2 cellular contexts compared by ENCODE assay signal in genomic region chr16:4612474-4612931, GRCh38.
TF ChIP-seq lines count a peak whose summit lies in the region.

No MANE protein-coding gene starts in this region.

TF ChIP-seq in HepG2, 621 proteins besides CTCF, POLR2A, EP300 and RAD21:
- TF ChIP-seq ZNF629 (CRISPR knock-in tag; conservative IDR thresholded peaks at IDR 0.05) (peak; percentile 72), ZNF687 (CRISPR knock-in tag; IDR thresholded peaks at IDR 0.05) (peak; percentile 15; the same call in 1 of the 2 replicates), ZNF138 (CRISPR knock-in tag; IDR thresholded peaks at IDR 0.05; ENCODE audit: low read depth) (no peak), MAZ (IDR thresholded peaks at IDR 0.05; ENCODE audit: borderline replicate concordance, low read depth, low read length) (no peak), MAZ (CRISPR knock-in tag; IDR thresholded peaks at IDR 0.05; ENCODE audit: low read depth) (no peak), AGO1 (IDR thresholded peaks at IDR 0.05; ENCODE audit: low read depth, low read length, poor library complexity, severe bottlenecking) (peak; percentile 62), NRL (CRISPR knock-in tag; IDR thresholded peaks at IDR 0.05; ENCODE audit: borderline replicate concordance) (peak; percentile 42; the same call in 1 of the 2 replicates)

TF ChIP-seq in HEK293T, 16 proteins besides CTCF, POLR2A, EP300 and RAD21:
- no peak for TF ChIP-seq CTBP1 (IDR thresholded peaks at IDR 0.05; ENCODE audit: borderline replicate concordance)
- no peak for TF ChIP-seq TARDBP (IDR thresholded peaks at IDR 0.05)
- TF ChIP-seq FOXA1 (IDR thresholded peaks at IDR 0.05), result no peak
- TF ChIP-seq L3MBTL2 (conservative IDR thresholded peaks at IDR 0.05), result no peak
- no peak for TF ChIP-seq HDGF (IDR thresholded peaks at IDR 0.05; ENCODE audit: borderline replicate concordance)
- no peak for TF ChIP-seq FOXM1 (IDR thresholded peaks at IDR 0.05; ENCODE audit: borderline replicate concordance)
- no peak for TF ChIP-seq BHLHE40 (IDR thresholded peaks at IDR 0.05; ENCODE audit: borderline replicate concordance)
- no peak for TF ChIP-seq ARNT (IDR thresholded peaks at IDR 0.05)
- TF ChIP-seq SUZ12 (IDR thresholded peaks at IDR 0.05), result no peak
- no peak for TF ChIP-seq ELF4 (IDR thresholded peaks at IDR 0.05)
- TF ChIP-seq NFRKB (IDR thresholded peaks at IDR 0.05), result no peak
- TF ChIP-seq ZNF384 (IDR thresholded peaks at IDR 0.05), result no peak
- TF ChIP-seq SP1 (IDR thresholded peaks at IDR 0.05), result no peak
